In the genomic region with DNA sequence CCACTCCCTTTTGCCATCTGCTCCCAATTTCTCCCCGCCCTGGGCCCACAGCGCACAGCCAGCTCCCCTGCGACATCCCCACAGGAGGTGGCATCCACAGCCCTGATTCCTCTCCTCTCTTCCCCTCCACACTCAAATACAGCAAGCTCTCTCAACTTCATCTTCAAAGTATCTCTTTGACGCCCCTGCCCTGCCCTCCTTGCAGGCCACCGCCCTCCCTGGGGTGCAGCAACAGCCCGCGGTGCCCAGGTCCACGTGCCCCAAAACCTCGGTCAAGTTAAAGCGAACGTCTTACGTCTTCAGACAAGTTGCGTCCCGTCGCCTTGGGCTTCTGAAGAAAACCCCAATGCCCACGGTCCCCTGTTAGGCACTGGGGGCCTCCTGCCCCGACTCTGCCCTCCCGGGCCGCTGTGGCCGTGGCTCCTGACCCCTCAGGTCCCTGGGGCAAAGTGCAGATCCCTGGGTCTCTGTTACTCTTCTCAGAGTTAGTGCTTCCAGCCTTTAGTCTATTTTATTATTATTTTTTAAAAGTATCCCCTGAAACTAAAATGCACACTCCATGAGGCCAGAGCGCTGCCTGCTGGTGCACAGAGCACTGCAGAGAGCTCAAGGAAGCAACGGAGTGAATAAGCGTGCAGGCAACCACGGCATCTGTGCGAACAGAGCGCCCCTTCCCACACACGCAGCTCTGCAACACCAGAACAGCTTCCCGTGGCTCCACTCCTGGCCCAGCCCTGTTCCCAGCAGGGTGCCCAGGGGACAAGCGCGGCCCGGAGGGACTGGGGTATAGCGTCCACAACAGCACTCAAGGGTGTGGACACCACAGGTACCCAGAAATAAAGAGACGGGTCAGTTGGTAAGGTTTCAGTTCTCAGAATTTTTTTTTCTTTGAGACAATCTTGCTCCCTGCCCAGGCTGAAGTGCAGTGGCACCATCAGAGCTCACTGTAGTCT, we compare ENCODE assay signal across 1 cellular context.
TF ChIP-seq lines count a peak whose summit lies in the region.

No MANE protein-coding gene starts in this region.

TF ChIP-seq in IMR-90, 13 proteins besides CTCF, POLR2A, EP300 and RAD21 (continued from another document):
- TF ChIP-seq, protein P1, sequence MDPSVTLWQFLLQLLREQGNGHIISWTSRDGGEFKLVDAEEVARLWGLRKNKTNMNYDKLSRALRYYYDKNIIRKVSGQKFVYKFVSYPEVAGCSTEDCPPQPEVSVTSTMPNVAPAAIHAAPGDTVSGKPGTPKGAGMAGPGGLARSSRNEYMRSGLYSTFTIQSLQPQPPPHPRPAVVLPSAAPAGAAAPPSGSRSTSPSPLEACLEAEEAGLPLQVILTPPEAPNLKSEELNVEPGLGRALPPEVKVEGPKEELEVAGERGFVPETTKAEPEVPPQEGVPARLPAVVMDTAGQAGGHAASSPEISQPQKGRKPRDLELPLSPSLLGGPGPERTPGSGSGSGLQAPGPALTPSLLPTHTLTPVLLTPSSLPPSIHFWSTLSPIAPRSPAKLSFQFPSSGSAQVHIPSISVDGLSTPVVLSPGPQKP (IDR thresholded peaks at IDR 0.05; ENCODE audit: borderline replicate concordance, low read depth, low read length): no peak
- TF ChIP-seq MAZ (IDR thresholded peaks at IDR 0.05; ENCODE audit: borderline replicate concordance, low read depth, low read length): no peak
- no peak for TF ChIP-seq CHD1 (IDR thresholded peaks at IDR 0.05; ENCODE audit: low read depth, low read length)
- TF ChIP-seq, protein P2, sequence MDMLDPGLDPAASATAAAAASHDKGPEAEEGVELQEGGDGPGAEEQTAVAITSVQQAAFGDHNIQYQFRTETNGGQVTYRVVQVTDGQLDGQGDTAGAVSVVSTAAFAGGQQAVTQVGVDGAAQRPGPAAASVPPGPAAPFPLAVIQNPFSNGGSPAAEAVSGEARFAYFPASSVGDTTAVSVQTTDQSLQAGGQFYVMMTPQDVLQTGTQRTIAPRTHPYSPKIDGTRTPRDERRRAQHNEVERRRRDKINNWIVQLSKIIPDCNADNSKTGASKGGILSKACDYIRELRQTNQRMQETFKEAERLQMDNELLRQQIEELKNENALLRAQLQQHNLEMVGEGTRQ (IDR thresholded peaks at IDR 0.05; ENCODE audit: low read depth, low read length): no peak
- TF ChIP-seq RCOR1 (IDR thresholded peaks at IDR 0.05; ENCODE audit: insufficient replicate concordance, low read length): no peak
- no peak for TF ChIP-seq MAFK (IDR thresholded peaks at IDR 0.05; ENCODE audit: low read depth, low read length)
- TF ChIP-seq BHLHE40 (IDR thresholded peaks at IDR 0.05; ENCODE audit: low read depth, low read length): no peak
TF ChIP-seq in IMR-90: peak in this region for 0.
